22 cellular contexts compared by ENCODE assay signal in genomic region chrX:18394477-18394876, GRCh38.
"Had no signal": no experiment of that assay in that cellular context is flagged by ENCODE, and none has a peak within 500 bp of the region (broad histone marks: within the 10 kb centered on the region; RNA-seq: fewer than 3 reads in every experiment).

No MANE protein-coding gene starts in this region.

- H3K36me3 Mint-ChIP-seq: activated CD8-positive, alpha-beta memory T cell treated with anti-CD3 and anti-CD28 coated beads, Interleukin-2, amount 10 ng/mL, durations not matched to agents 7 days and 5 days; activated naive CD8-positive, alpha-beta T cell; memory B cell; naive B cell; stimulated activated memory B cell treated with anti-CD40 and anti-IgM and Interleukin-4, amounts not matched to agents 10 μg/mL and 1 μg/mL and 100 μg/mL, for 72 hours had no signal

- H3K9me3 ChIP-seq: breast epithelium, gastroesophageal sphincter, heart left ventricle, left lung, mucosa of descending colon, pancreas, spleen, upper lobe of right lung had no signal

- H3K4me1 Mint-ChIP-seq: activated B cell treated with CpG ODN at 0.5 μM for 24 hours; activated CD4-positive, alpha-beta memory T cell treated with anti-CD3 and anti-CD28 coated beads, Interleukin-2, amount 10 ng/mL, durations not matched to agents 7 days and 5 days; memory B cell had no signal

- H3K27ac Mint-ChIP-seq: activated B cell treated with CpG ODN at 0.5 μM for 24 hours; activated CD4-positive, alpha-beta memory T cell treated with anti-CD3 and anti-CD28 coated beads, Interleukin-2, amount 10 ng/mL, durations not matched to agents 7 days and 5 days; activated CD8-positive, alpha-beta memory T cell treated with anti-CD3 and anti-CD28 coated beads, Interleukin-2, amount 10 ng/mL, durations not matched to agents 7 days and 5 days; activated naive CD8-positive, alpha-beta T cell; memory B cell; naive B cell; stimulated activated memory B cell treated with anti-CD40 and anti-IgM and Interleukin-4, amounts not matched to agents 10 μg/mL and 1 μg/mL and 100 μg/mL, for 72 hours had no signal

- DNase-seq: activated B cell treated with CpG ODN at 0.5 μM for 24 hours; activated CD4-positive, alpha-beta memory T cell treated with anti-CD3 and anti-CD28 coated beads, Interleukin-2, amount 10 ng/mL, durations not matched to agents 7 days and 5 days; activated CD4-positive, alpha-beta T cell treated with anti-CD3 and anti-CD28 coated beads for 4 hours; activated CD8-positive, alpha-beta memory T cell treated with anti-CD3 and anti-CD28 coated beads, Interleukin-2, amount 10 ng/mL, durations not matched to agents 7 days and 5 days; effector CD8-positive, alpha-beta T cell; heart left ventricle; kidney; left lung; mucosa of descending colon; naive B cell; pancreas; spleen; stimulated activated CD4-positive, alpha-beta T cell treated with anti-CD3 and anti-CD28 coated beads, Interleukin-4, amount 100 ng/mL, for 4 hours; upper lobe of right lung had no signal

- H3K27ac ChIP-seq: breast epithelium, gastroesophageal sphincter, heart left ventricle, left lung, pancreas, spleen, upper lobe of right lung had no signal

- ATAC-seq: activated CD8-positive, alpha-beta memory T cell treated with anti-CD3 and anti-CD28 coated beads, Interleukin-2, amount 10 ng/mL, durations not matched to agents 7 days and 5 days; esophagus mucosa; gastroesophageal sphincter; heart left ventricle; stimulated activated memory B cell treated with anti-CD40 and anti-IgM and Interleukin-4, amounts not matched to agents 10 μg/mL and 1 μg/mL and 100 μg/mL, for 72 hours; upper lobe of right lung had no signal

- H3K4me1 ChIP-seq: breast epithelium, gastroesophageal sphincter, heart left ventricle, left lung, pancreas, spleen, upper lobe of right lung had no signal

- H3K4me3 Mint-ChIP-seq: activated B cell treated with CpG ODN at 0.5 μM for 24 hours; activated CD4-positive, alpha-beta memory T cell treated with anti-CD3 and anti-CD28 coated beads, Interleukin-2, amount 10 ng/mL, durations not matched to agents 7 days and 5 days; activated CD8-positive, alpha-beta memory T cell treated with anti-CD3 and anti-CD28 coated beads, Interleukin-2, amount 10 ng/mL, durations not matched to agents 7 days and 5 days; activated naive CD8-positive, alpha-beta T cell; memory B cell; naive B cell; neural crest cell; stimulated activated memory B cell treated with anti-CD40 and anti-IgM and Interleukin-4, amounts not matched to agents 10 μg/mL and 1 μg/mL and 100 μg/mL, for 72 hours had no signal

- FAIRE-seq: kidney, pancreas, TTC549 had no signal

- H3K4me3 ChIP-seq: breast epithelium, gastroesophageal sphincter, heart left ventricle, left lung, mucosa of descending colon, pancreas, spleen, upper lobe of right lung had no signal

- H3K27me3 Mint-ChIP-seq: activated B cell treated with CpG ODN at 0.5 μM for 24 hours; activated CD4-positive, alpha-beta memory T cell treated with anti-CD3 and anti-CD28 coated beads, Interleukin-2, amount 10 ng/mL, durations not matched to agents 7 days and 5 days; activated CD8-positive, alpha-beta memory T cell treated with anti-CD3 and anti-CD28 coated beads, Interleukin-2, amount 10 ng/mL, durations not matched to agents 7 days and 5 days; activated naive CD8-positive, alpha-beta T cell; memory B cell; stimulated activated memory B cell treated with anti-CD40 and anti-IgM and Interleukin-4, amounts not matched to agents 10 μg/mL and 1 μg/mL and 100 μg/mL, for 72 hours had no signal

- H3K27me3 ChIP-seq: gastroesophageal sphincter, heart left ventricle, left lung, spleen, upper lobe of right lung had no signal

- H3K36me3 ChIP-seq: breast epithelium, gastroesophageal sphincter, heart left ventricle, left lung, pancreas, spleen, upper lobe of right lung had no signal

- H3K9me3 Mint-ChIP-seq: activated B cell treated with CpG ODN at 0.5 μM for 24 hours; activated CD4-positive, alpha-beta memory T cell treated with anti-CD3 and anti-CD28 coated beads, Interleukin-2, amount 10 ng/mL, durations not matched to agents 7 days and 5 days; memory B cell; naive B cell; neural crest cell; stimulated activated memory B cell treated with anti-CD40 and anti-IgM and Interleukin-4, amounts not matched to agents 10 μg/mL and 1 μg/mL and 100 μg/mL, for 72 hours had no signal
